In the genomic region with DNA sequence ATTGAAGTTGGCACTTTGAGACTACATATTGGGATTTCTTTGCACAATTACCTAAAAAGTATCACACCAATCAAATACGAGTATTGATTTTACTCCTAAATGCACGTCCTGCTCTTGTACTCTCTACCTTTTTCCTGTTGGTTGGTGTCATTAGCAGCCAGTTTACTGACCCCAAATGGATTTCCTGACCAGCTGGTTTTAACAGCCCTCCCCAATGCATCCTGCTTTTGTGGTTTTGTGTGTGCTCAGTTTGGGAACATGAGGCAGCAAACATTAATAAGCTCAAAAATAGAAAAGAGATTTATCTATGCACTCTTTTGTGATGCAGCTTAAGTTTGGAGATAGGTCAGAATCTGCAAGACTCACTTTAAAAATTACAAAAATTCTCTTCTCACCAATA, we compare ENCODE assay signal across 1 cellular context.
TF ChIP-seq lines count a peak whose summit lies in the region.

No MANE protein-coding gene starts in this region.

TF ChIP-seq in H1, 55 proteins besides CTCF, POLR2A, EP300 and RAD21:
- TF ChIP-seq JUN (IDR thresholded peaks at IDR 0.05; ENCODE audit: low read depth, low read length), result no peak
- no peak for TF ChIP-seq HDAC2 (IDR thresholded peaks at IDR 0.05; ENCODE audit: borderline replicate concordance in 1 of 2, low read depth in 2 of 2, low read length in 2 of 2)
- no peak for TF ChIP-seq TAF7 (optimal IDR thresholded peaks at IDR 0.05; ENCODE audit: borderline replicate concordance, low read depth, low read length)
- no peak for TF ChIP-seq GTF2F1 (IDR thresholded peaks at IDR 0.05; ENCODE audit: borderline replicate concordance, low read depth, low read length)
- no peak for TF ChIP-seq SUZ12 (IDR thresholded peaks at IDR 0.05; ENCODE audit: low read length)
- no peak for TF ChIP-seq NRF1 (IDR thresholded peaks at IDR 0.05; ENCODE audit: low read depth, low read length)
- no peak for TF ChIP-seq NANOG (IDR thresholded peaks at IDR 0.05; ENCODE audit: insufficient read depth, low read depth, low read length, poor library complexity, severe bottlenecking)
- TF ChIP-seq CHD2 (IDR thresholded peaks at IDR 0.05; ENCODE audit: low read length), result no peak
- no peak for TF ChIP-seq RNF2 (IDR thresholded peaks at IDR 0.05; ENCODE audit: borderline replicate concordance, low read depth, low read length, missing control alignments, poor library complexity, severe bottlenecking)
- TF ChIP-seq SIN3A (conservative IDR thresholded peaks at IDR 0.05 in 1 of 2, IDR thresholded peaks at IDR 0.05 in 1 of 2; ENCODE audit: low read depth in 1 of 2, low read length in 2 of 2), result no peak
- TF ChIP-seq, protein P1, sequence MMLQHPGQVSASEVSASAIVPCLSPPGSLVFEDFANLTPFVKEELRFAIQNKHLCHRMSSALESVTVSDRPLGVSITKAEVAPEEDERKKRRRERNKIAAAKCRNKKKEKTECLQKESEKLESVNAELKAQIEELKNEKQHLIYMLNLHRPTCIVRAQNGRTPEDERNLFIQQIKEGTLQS (IDR thresholded peaks at IDR 0.05; ENCODE audit: insufficient read depth, low read depth, low read length), result no peak
- no peak for TF ChIP-seq TBP (IDR thresholded peaks at IDR 0.05; ENCODE audit: low read depth, low read length)
- no peak for TF ChIP-seq BACH1 (IDR thresholded peaks at IDR 0.05; ENCODE audit: low read length)
- TF ChIP-seq, protein P2, sequence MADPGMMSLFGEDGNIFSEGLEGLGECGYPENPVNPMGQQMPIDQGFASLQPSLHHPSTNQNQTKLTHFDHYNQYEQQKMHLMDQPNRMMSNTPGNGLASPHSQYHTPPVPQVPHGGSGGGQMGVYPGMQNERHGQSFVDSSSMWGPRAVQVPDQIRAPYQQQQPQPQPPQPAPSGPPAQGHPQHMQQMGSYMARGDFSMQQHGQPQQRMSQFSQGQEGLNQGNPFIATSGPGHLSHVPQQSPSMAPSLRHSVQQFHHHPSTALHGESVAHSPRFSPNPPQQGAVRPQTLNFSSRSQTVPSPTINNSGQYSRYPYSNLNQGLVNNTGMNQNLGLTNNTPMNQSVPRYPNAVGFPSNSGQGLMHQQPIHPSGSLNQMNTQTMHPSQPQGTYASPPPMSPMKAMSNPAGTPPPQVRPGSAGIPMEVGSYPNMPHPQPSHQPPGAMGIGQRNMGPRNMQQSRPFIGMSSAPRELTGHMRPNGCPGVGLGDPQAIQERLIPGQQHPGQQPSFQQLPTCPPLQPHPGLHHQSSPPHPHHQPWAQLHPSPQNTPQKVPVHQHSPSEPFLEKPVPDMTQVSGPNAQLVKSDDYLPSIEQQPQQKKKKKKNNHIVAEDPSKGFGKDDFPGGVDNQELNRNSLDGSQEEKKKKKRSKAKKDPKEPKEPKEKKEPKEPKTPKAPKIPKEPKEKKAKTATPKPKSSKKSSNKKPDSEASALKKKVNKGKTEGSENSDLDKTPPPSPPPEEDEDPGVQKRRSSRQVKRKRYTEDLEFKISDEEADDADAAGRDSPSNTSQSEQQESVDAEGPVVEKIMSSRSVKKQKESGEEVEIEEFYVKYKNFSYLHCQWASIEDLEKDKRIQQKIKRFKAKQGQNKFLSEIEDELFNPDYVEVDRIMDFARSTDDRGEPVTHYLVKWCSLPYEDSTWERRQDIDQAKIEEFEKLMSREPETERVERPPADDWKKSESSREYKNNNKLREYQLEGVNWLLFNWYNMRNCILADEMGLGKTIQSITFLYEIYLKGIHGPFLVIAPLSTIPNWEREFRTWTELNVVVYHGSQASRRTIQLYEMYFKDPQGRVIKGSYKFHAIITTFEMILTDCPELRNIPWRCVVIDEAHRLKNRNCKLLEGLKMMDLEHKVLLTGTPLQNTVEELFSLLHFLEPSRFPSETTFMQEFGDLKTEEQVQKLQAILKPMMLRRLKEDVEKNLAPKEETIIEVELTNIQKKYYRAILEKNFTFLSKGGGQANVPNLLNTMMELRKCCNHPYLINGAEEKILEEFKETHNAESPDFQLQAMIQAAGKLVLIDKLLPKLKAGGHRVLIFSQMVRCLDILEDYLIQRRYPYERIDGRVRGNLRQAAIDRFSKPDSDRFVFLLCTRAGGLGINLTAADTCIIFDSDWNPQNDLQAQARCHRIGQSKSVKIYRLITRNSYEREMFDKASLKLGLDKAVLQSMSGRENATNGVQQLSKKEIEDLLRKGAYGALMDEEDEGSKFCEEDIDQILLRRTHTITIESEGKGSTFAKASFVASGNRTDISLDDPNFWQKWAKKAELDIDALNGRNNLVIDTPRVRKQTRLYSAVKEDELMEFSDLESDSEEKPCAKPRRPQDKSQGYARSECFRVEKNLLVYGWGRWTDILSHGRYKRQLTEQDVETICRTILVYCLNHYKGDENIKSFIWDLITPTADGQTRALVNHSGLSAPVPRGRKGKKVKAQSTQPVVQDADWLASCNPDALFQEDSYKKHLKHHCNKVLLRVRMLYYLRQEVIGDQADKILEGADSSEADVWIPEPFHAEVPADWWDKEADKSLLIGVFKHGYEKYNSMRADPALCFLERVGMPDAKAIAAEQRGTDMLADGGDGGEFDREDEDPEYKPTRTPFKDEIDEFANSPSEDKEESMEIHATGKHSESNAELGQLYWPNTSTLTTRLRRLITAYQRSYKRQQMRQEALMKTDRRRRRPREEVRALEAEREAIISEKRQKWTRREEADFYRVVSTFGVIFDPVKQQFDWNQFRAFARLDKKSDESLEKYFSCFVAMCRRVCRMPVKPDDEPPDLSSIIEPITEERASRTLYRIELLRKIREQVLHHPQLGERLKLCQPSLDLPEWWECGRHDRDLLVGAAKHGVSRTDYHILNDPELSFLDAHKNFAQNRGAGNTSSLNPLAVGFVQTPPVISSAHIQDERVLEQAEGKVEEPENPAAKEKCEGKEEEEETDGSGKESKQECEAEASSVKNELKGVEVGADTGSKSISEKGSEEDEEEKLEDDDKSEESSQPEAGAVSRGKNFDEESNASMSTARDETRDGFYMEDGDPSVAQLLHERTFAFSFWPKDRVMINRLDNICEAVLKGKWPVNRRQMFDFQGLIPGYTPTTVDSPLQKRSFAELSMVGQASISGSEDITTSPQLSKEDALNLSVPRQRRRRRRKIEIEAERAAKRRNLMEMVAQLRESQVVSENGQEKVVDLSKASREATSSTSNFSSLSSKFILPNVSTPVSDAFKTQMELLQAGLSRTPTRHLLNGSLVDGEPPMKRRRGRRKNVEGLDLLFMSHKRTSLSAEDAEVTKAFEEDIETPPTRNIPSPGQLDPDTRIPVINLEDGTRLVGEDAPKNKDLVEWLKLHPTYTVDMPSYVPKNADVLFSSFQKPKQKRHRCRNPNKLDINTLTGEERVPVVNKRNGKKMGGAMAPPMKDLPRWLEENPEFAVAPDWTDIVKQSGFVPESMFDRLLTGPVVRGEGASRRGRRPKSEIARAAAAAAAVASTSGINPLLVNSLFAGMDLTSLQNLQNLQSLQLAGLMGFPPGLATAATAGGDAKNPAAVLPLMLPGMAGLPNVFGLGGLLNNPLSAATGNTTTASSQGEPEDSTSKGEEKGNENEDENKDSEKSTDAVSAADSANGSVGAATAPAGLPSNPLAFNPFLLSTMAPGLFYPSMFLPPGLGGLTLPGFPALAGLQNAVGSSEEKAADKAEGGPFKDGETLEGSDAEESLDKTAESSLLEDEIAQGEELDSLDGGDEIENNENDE (IDR thresholded peaks at IDR 0.05; ENCODE audit: insufficient replicate concordance, low read length), result no peak
- no peak for TF ChIP-seq CTBP2 (IDR thresholded peaks at IDR 0.05; ENCODE audit: borderline replicate concordance, insufficient read depth, insufficient read length, low read length)
- TF ChIP-seq RXRA (IDR thresholded peaks at IDR 0.05; ENCODE audit: insufficient read depth, low read depth, low read length), result no peak
- TF ChIP-seq KDM1A (IDR thresholded peaks at IDR 0.05; ENCODE audit: borderline replicate concordance, low read length), result no peak
